22 cellular contexts compared by ENCODE assay signal in genomic region chr15:80643296-80643965, GRCh38. TPM values are rescaled to one million over a fixed set of nuclear protein-coding genes. Genes with fewer than 3 reads are reported as not detected.
DNase-seq lines count a peak whose midpoint lies in the region; ATAC-seq lines count a peak whose summit lies in the region.
"Had no signal": no experiment of that assay in that cellular context is flagged by ENCODE, and none has a peak within 500 bp of the region (broad histone marks: within the 10 kb centered on the region; RNA-seq: fewer than 3 reads in every experiment).

No MANE protein-coding gene starts in this region.

- no peaks in the 10 kb centered on the region for H3K9me2 ChIP-seq in GM23248 (ENCODE audit: insufficient read depth)

- no peak overlapping the region for H3K9ac ChIP-seq in GM23248
- H3K9ac ChIP-seq: parathyroid adenoma had no signal

- WGBS in GM23248 (ENCODE audit: low coverage in 1 of 2, low lambda C conversion rate in 2 of 2, missing lambda C conversion rate in 2 of 2), 2 experiments = 51 to 55% methylated on average over 8 of the region's 8 CpGs

- no peaks in the 10 kb centered on the region for H3K4me1 ChIP-seq in GM23248 (ENCODE audit: insufficient read depth)
- H3K4me1 ChIP-seq: breast epithelium, parathyroid adenoma had no signal

- no peaks in the 10 kb centered on the region for H3K27me3 ChIP-seq in GM23248 (replicated peaks; ENCODE audit: insufficient read depth)
- H3K27me3 ChIP-seq: breast epithelium had no signal

- H3K4me2 ChIP-seq in GM23248 (ENCODE audit: unreplicated experiment) = peak overlapping the region; percentile 20

- no peak for ATAC-seq in GM19455 (IDR thresholded peaks at IDR 0.05; ENCODE audit: unreplicated experiment)
- ATAC-seq: left colon, SK-N-SH treated with all-trans-retinoic acid at 6 μM for 48 hours had no signal

- no peak overlapping the region for H3K4me3 ChIP-seq in GM23248
- H3K4me3 ChIP-seq: breast epithelium, thoracic aorta had no signal

- H3K36me3 ChIP-seq in GM23248 (ENCODE audit: low read depth) = no peaks in the 10 kb centered on the region
- H3K36me3 ChIP-seq: breast epithelium, thoracic aorta had no signal

- in situ Hi-C loops in GM23248 (cut with MboI) = no loop called here

- DNase-seq in AG20443 (ENCODE audit: low spot score) (peak; percentile 63), GM23248 (peak; percentile 79), RPMI7951 (ENCODE audit: low read depth) (peak; percentile 58), foreskin melanocyte (peak; percentile 54), NCI-H748 (lab: John Stamatoyannopoulos, UW; ENCODE audit: unreplicated experiment) (no peak), globus pallidus (ENCODE audit: low spot score) (no peak)
- DNase-seq in activated effector memory CD4-positive, alpha-beta T cell treated with Interleukin-2 at 50 U/mL for 16 hours = no peak
- DNase-seq: activated CD4-positive, alpha-beta T cell treated with anti-CD3 and anti-CD28 coated beads, Interleukin-2, amount 50 U/mL, for 4 hours; activated T-cell treated with anti-CD3 and anti-CD28 coated beads, Interleukin-2, amount 50 U/mL, for 24 hours; DMS79 treated with DMSO at 0.1 percent for 48 hours; effector CD4-positive, alpha-beta T cell; Karpas-422; left colon; NCI-H1436 treated with DMSO at 0.1 percent for 48 hours; NCI-H2227 treated with DMSO at 0.1 percent for 48 hours; stimulated activated CD4-positive, alpha-beta T cell treated with anti-CD3 and anti-CD28 coated beads, Interleukin-4, amount 100 ng/mL, for 24 hours had no signal

- H4K20me1 ChIP-seq in GM23248 (ENCODE audit: insufficient read depth) = no peaks in the 10 kb centered on the region

- no peaks in the 10 kb centered on the region for H3K9me3 ChIP-seq in GM23248 (ENCODE audit: low read depth)

- no peaks in the 10 kb centered on the region for H3K79me2 ChIP-seq in GM23248 (ENCODE audit: insufficient read depth)
- H3K79me2 ChIP-seq: parathyroid adenoma had no signal

- H3K27ac ChIP-seq in GM23248 = peak overlapping the region; percentile 11; the same call in 1 of the 2 replicates
- H3K27ac ChIP-seq: breast epithelium, C4-2B, parathyroid adenoma, thoracic aorta had no signal

- peaks cover 5% of the 10 kb centered on the region for H3F3A ChIP-seq in GM23248 (ENCODE audit: insufficient read depth)

- H2AFZ ChIP-seq in GM23248 = no peak overlapping the region
- H2AFZ ChIP-seq: parathyroid adenoma had no signal

RNA-seq across cellular contexts. Expression of gene ABHD17C, which starts 51.7 kb away (rescaled TPM):
- 3.8 and 8.3 TPM in 2 replicates for total RNA-seq in GM23248 (2014; rRNA removed; shearing (Covaris generic))
- 2.1 and 2.2 TPM in 2 replicates for polyA plus RNA-seq in GM23248 (2016; fragmentation: Nextera tagmentation; extraction: Ambion mirVana)
- total RNA-seq in RPMI7951 (2014; rRNA removed; shearing (Covaris generic)) = 4.5 and 7.0 TPM in 2 replicates

Comparison
In these comparisons a context has a peak if more than half of its experiments do, and no peak if none do; other contexts are left out.
1. DNase-seq: peak in AG20443 (single experiment), GM23248 (single experiment), RPMI7951 (single experiment) and foreskin melanocyte (single experiment); none in NCI-H748 (single experiment), activated effector memory CD4-positive, alpha-beta T cell treated with Interleukin-2 at 50 U/mL for 16 hours (single experiment) and globus pallidus (single experiment).